10 cellular contexts compared by ENCODE assay signal in the genomic region with DNA sequence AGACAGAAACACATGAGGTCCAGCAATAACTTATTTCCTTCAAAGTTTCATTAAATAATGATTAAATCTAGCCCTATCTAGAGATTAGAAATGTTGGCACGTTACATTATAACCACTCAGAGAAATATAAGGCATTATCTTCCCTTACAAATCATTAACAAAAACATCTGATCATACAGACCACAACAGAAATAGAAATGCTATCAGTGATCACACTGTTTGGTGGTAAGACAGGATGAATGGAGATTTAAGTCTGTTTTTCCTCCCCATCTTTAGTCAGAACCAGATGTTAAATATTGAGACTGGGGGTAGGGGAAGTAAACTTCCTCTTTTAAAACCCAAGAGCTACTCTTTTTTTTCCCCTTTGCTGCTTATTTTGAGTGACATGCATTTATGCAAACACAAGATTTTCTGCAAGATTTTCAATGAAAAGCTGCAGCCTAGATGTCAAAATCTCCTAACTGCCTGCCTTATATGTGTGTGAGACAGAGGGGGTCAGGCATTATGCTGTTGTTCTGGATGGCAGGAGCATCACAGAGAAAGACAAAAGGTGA.
DNase-seq lines count a peak whose midpoint lies in the region; ATAC-seq and TF ChIP-seq lines count a peak whose summit lies in the region.
"Had no signal": no experiment of that assay in that cellular context is flagged by ENCODE, and none has a peak within 500 bp of the region (broad histone marks: within the 10 kb centered on the region; RNA-seq: fewer than 3 reads in every experiment).

No MANE protein-coding gene starts in this region.

- intact Hi-C loops in heart right ventricle (cut with DNase I), result no loop called here

- H3K27me3 ChIP-seq in BLaER1 treated with 17β-estradiol and CSF1 and Interleukin-3, amounts not matched to agents 10 nM and 100 nM, result no peaks in the 10 kb centered on the region
- H3K27me3 ChIP-seq in heart right ventricle, result no peaks in the 10 kb centered on the region

- ATAC-seq in GM19397 (IDR thresholded peaks at IDR 0.05; ENCODE audit: unreplicated experiment) (peak; percentile 84), HG03342 (IDR thresholded peaks at IDR 0.05; ENCODE audit: unreplicated experiment) (peak; percentile 76), heart right ventricle (no peak)

- DNase-seq in activated CD4-positive, alpha-beta memory T cell treated with anti-CD3 and anti-CD28 coated beads, Interleukin-2, amount 10 ng/mL, durations not matched to agents 7 days and 5 days, result no peak
- no peak for DNase-seq in stimulated activated CD4-positive, alpha-beta T cell treated with anti-CD3 and anti-CD28 coated beads, Interleukin-2, amount 100 ng/mL, for 24 hours
- no peak for DNase-seq in dermis blood vessel endothelial cell
- DNase-seq in heart right ventricle, result no peak
- DNase-seq in NCI-H1417 treated with DMSO at 0.1 percent for 48 hours (lab: John Stamatoyannopoulos, UW), result no peak
- DNase-seq: EL had no signal

- H3K9me3 Mint-ChIP-seq in activated CD4-positive, alpha-beta memory T cell treated with anti-CD3 and anti-CD28 coated beads, Interleukin-2, amount 10 ng/mL, durations not matched to agents 7 days and 5 days, result peaks cover 8% of the 10 kb centered on the region

- no peak overlapping the region for H3K4me3 ChIP-seq in BLaER1 treated with 17β-estradiol and CSF1 and Interleukin-3, amounts not matched to agents 10 nM and 100 nM
- H3K4me3 ChIP-seq in heart right ventricle, result no peak overlapping the region

- no peak overlapping the region for H3K4me3 Mint-ChIP-seq in activated CD4-positive, alpha-beta memory T cell treated with anti-CD3 and anti-CD28 coated beads, Interleukin-2, amount 10 ng/mL, durations not matched to agents 7 days and 5 days

- H3K27ac Mint-ChIP-seq in activated CD4-positive, alpha-beta memory T cell treated with anti-CD3 and anti-CD28 coated beads, Interleukin-2, amount 10 ng/mL, durations not matched to agents 7 days and 5 days, result peak overlapping the region; percentile 12

- H3K4me2 ChIP-seq in BLaER1 treated with 17β-estradiol and CSF1 and Interleukin-3, amounts not matched to agents 10 nM and 100 nM, result peak overlapping the region; percentile 44 to 75 (median 61); a peak in 20 of 22 replicates

- H3K9me3 ChIP-seq in BLaER1 treated with 17β-estradiol and CSF1 and Interleukin-3, amounts not matched to agents 10 nM and 100 nM (replicated peaks in 1 of 11), result peaks cover 5 to 20% (median 17%) of the 10 kb centered on the region in 11 experiments; a peak in 20 of 22 replicates
- H3K9me3 ChIP-seq in heart right ventricle, result peaks cover 0 to 10% (median 0%) of the 10 kb centered on the region in 11 donors

- peaks cover 0 to 15% (median 3%) of the 10 kb centered on the region in 11 experiments; a peak in 6 of 22 replicates for H3K36me3 ChIP-seq in BLaER1 treated with 17β-estradiol and CSF1 and Interleukin-3, amounts not matched to agents 10 nM and 100 nM
- H3K36me3 ChIP-seq in heart right ventricle, result no peaks in the 10 kb centered on the region

- WGBS in heart right ventricle, 2 donors, result 27 to 31% methylated on average over 1 of the region's 1 CpG

- no peaks in the 10 kb centered on the region for H3K27me3 Mint-ChIP-seq in activated CD4-positive, alpha-beta memory T cell treated with anti-CD3 and anti-CD28 coated beads, Interleukin-2, amount 10 ng/mL, durations not matched to agents 7 days and 5 days

- H3K36me3 Mint-ChIP-seq in activated CD4-positive, alpha-beta memory T cell treated with anti-CD3 and anti-CD28 coated beads, Interleukin-2, amount 10 ng/mL, durations not matched to agents 7 days and 5 days (ENCODE audit: low read depth), result peaks cover 34% of the 10 kb centered on the region

- POLR2A ChIA-PET in activated CD4-positive, alpha-beta memory T cell treated with anti-CD3 and anti-CD28 coated beads, Interleukin-2, amount 10 ng/mL, durations not matched to agents 7 days and 5 days (lab: Charles Lee), result interaction anchor here (0.9 kb wide), 1 partner anchor 29 kb away, joined by 4 read pairs; no protein-coding TSS in a partner anchor

- H3K4me1 Mint-ChIP-seq in activated CD4-positive, alpha-beta memory T cell treated with anti-CD3 and anti-CD28 coated beads, Interleukin-2, amount 10 ng/mL, durations not matched to agents 7 days and 5 days, result peaks cover 32% of the 10 kb centered on the region

- CTCF ChIA-PET in activated CD4-positive, alpha-beta memory T cell treated with anti-CD3 and anti-CD28 coated beads, Interleukin-2, amount 10 ng/mL, durations not matched to agents 7 days and 5 days (lab: Charles Lee), result no interaction called here

- no peak for TF ChIP-seq CTCF in heart right ventricle (IDR thresholded peaks at IDR 0.05)

- H3K4me1 ChIP-seq in BLaER1 treated with 17β-estradiol and CSF1 and Interleukin-3, amounts not matched to agents 10 nM and 100 nM, result peaks cover 8 to 49% (median 32%) of the 10 kb centered on the region in 10 experiments
- peaks cover 2 to 66% (median 53%) of the 10 kb centered on the region in 9 donors for H3K4me1 ChIP-seq in heart right ventricle

- H3K27ac ChIP-seq in BLaER1 treated with 17β-estradiol and CSF1 and Interleukin-3, amounts not matched to agents 10 nM and 100 nM, result peak overlapping the region in 10 of 11 experiments; percentile 33 to 63 (median 56); a peak in 19 of 22 replicates
- H3K27ac ChIP-seq in heart right ventricle, result peak overlapping the region in 1 of 10 donors; percentile 1
- H3K27ac ChIP-seq: VCaP had no signal

- H4K20me1 ChIP-seq in BLaER1 treated with 17β-estradiol and CSF1 and Interleukin-3, amounts not matched to agents 10 nM and 100 nM, result peaks cover 0 to 87% (median 0%) of the 10 kb centered on the region in 11 experiments; a peak in 3 of 22 replicates

- peak overlapping the region in 4 of 11 experiments; percentile 12 to 61 (median 32); a peak in 4 of 22 replicates for H3K9ac ChIP-seq in BLaER1 treated with 17β-estradiol and CSF1 and Interleukin-3, amounts not matched to agents 10 nM and 100 nM

Comparison
In these comparisons a context has a peak if more than half of its experiments do, and no peak if none do; other contexts are left out.
1. ATAC-seq: peak in GM19397 (single experiment) and HG03342 (single experiment); none in heart right ventricle (0 of 8).